22 cellular contexts compared by ENCODE assay signal in genomic region chr6:145116591-145117178, GRCh38.
DNase-seq lines count a peak whose midpoint lies in the region; ATAC-seq and TF ChIP-seq lines count a peak whose summit lies in the region.
"Had no signal": no experiment of that assay in that cellular context is flagged by ENCODE, and none has a peak within 500 bp of the region (broad histone marks: within the 10 kb centered on the region; RNA-seq: fewer than 3 reads in every experiment).

No MANE protein-coding gene starts in this region.

- H2AFZ ChIP-seq in trophoblast cell (ENCODE audit: insufficient read depth, low read length, poor library complexity): no peak overlapping the region
- H2AFZ ChIP-seq: GM23338 had no signal

- H4K91ac ChIP-seq in trophoblast cell (ENCODE audit: low read depth, low read length): no peak overlapping the region

- TF ChIP-seq CTCF in RWPE2 (IDR thresholded peaks at IDR 0.05; ENCODE audit: poor library complexity, severe bottlenecking): no peak

- H2BK5ac ChIP-seq in trophoblast cell (ENCODE audit: low read depth, low read length, poor library complexity): no peak overlapping the region

- H3K27me3 ChIP-seq in RWPE2 (ENCODE audit: insufficient read depth, poor library complexity, severe bottlenecking) (no peaks in the 10 kb centered on the region), trophoblast cell (ENCODE audit: insufficient read depth, low read length) (no peaks in the 10 kb centered on the region)

- H4K8ac ChIP-seq in trophoblast cell (ENCODE audit: low read depth, low read length): no peak overlapping the region

- H3K27ac ChIP-seq in RWPE2 (ENCODE audit: poor library complexity, severe bottlenecking) (no peak overlapping the region), epithelial cell of prostate (no peak overlapping the region), trophoblast cell (ENCODE audit: low read depth, low read length) (peak overlapping the region; percentile 39)
- H3K27ac ChIP-seq: C4-2B, HL-60 had no signal

- H2BK12ac ChIP-seq in trophoblast cell (ENCODE audit: low read length): no peak overlapping the region

- ATAC-seq in RWPE2 (ENCODE audit: low read depth) (peak; percentile 89), HG02840 (IDR thresholded peaks at IDR 0.05; ENCODE audit: low FRiP score, unreplicated experiment) (no peak)
- ATAC-seq: CD8-positive, alpha-beta T cell; GM23338 had no signal

- H3K4me3 ChIP-seq in RWPE2 (ENCODE audit: severe bottlenecking) (no peak overlapping the region), trophoblast cell (ENCODE audit: low read depth, low read length) (no peak overlapping the region)
- H3K4me3 ChIP-seq: GM23338 had no signal

- H3K79me1 ChIP-seq in trophoblast cell (ENCODE audit: low read length): peaks cover 9% of the 10 kb centered on the region

- H3K18ac ChIP-seq in trophoblast cell (ENCODE audit: low read length): no peak overlapping the region

- H3K9me3 ChIP-seq in RWPE2 (ENCODE audit: severe bottlenecking) (no peaks in the 10 kb centered on the region), trophoblast cell (ENCODE audit: insufficient read depth, low read depth, low read length) (no peaks in the 10 kb centered on the region)
- H3K9me3 ChIP-seq: Caco-2 had no signal

- DNase-seq in M059J (ENCODE audit: low read depth): peak; percentile 16
- DNase-seq in RWPE2 (ENCODE audit: low spot score): no peak
- DNase-seq in epithelial cell of prostate (ENCODE audit: low read depth, low spot score): peak; percentile 46
- peak; percentile 92 to 97 for DNase-seq in trophoblast cell
- no peak for DNase-seq in NCI-H2029 treated with DMSO at 0.1 percent for 48 hours (lab: John Stamatoyannopoulos, UW)
- DNase-seq in NCI-H128 (lab: John Stamatoyannopoulos, UW; ENCODE audit: unreplicated experiment): no peak
- DNase-seq: Caco-2; CD8-positive, alpha-beta T cell; DMS79 treated with DMSO at 0.1 percent for 48 hours; H9; HFFc6; NCI-H1092; NCI-H1436; NCI-H187; NCI-H2171 treated with DMSO at 0.1 percent for 48 hours; NCI-H524; NCI-H774; SHP77 had no signal

- no peak overlapping the region for H3K14ac ChIP-seq in trophoblast cell (ENCODE audit: low read length)

- H3K4me2 ChIP-seq in trophoblast cell (ENCODE audit: low read length): no peak overlapping the region
- H3K4me2 ChIP-seq: GM23338 had no signal

- no peak overlapping the region for H2BK120ac ChIP-seq in trophoblast cell (ENCODE audit: insufficient read depth, low read length, poor library complexity)

- no peaks in the 10 kb centered on the region for H3K79me2 ChIP-seq in trophoblast cell (ENCODE audit: control insufficient read depth, insufficient read depth, low read length, poor library complexity)

- no peak overlapping the region for H2AK5ac ChIP-seq in trophoblast cell (ENCODE audit: low read length)

- WGBS in trophoblast cell (ENCODE audit: extremely low coverage, insufficient coverage, insufficient read length): no CpG with 5 or more reads among the region's 8 CpGs

- no peaks in the 10 kb centered on the region for H3K36me3 ChIP-seq in RWPE2 (ENCODE audit: low read depth)
- no peaks in the 10 kb centered on the region for H3K36me3 ChIP-seq in trophoblast cell (ENCODE audit: control insufficient read depth in 1 of 2, insufficient read depth in 2 of 2, low read length in 2 of 2)

- H4K12ac ChIP-seq in trophoblast cell (ENCODE audit: low read depth, low read length): no peak overlapping the region

- no peak overlapping the region for H3K23ac ChIP-seq in trophoblast cell (ENCODE audit: low read length)

- no peak overlapping the region for H3K4ac ChIP-seq in trophoblast cell (ENCODE audit: low read depth, low read length)

- H3K4me1 ChIP-seq in RWPE2 (ENCODE audit: insufficient read depth, poor library complexity, severe bottlenecking) (peaks cover 5% of the 10 kb centered on the region), trophoblast cell (ENCODE audit: control insufficient read depth in 1 of 2, insufficient read depth in 2 of 2, low read length in 2 of 2) (peaks cover 10% of the 10 kb centered on the region in 2 experiments)

- no peak overlapping the region for H3K9ac ChIP-seq in trophoblast cell (ENCODE audit: low read length)

Comparison
In these comparisons a context has a peak if more than half of its experiments do, and no peak if none do; other contexts are left out.
1. DNase-seq: peak in M059J (single experiment), epithelial cell of prostate (single experiment) and trophoblast cell (2 of 2); none in RWPE2 (single experiment), NCI-H2029 treated with DMSO at 0.1 percent for 48 hours (single experiment) and NCI-H128 (single experiment).